In genomic region chr10:133258818-133259602, GRCh38 we compare ENCODE assay signal across 8 cellular contexts. TPM values are rescaled to one million over a fixed set of nuclear protein-coding genes. Genes with fewer than 3 reads are reported as not detected.
A peak's percentile ranks its signal among the peaks of the same experiment; 100 is the strongest.
DNase-seq lines count a peak whose midpoint lies in the region; ATAC-seq, FAIRE-seq and TF ChIP-seq lines count a peak whose summit lies in the region.

No MANE protein-coding gene starts in this region.

- DNase-seq in CD4-positive, alpha-beta memory T cell = peak; percentile 72 to 95 (median 76)
- DNase-seq in NOMO-1 treated with dmso at 0.1 percent for 144 hours (lab: John Stamatoyannopoulos, UW; ENCODE audit: unreplicated experiment) (peak; percentile 97), osteocyte (ENCODE audit: extremely low spot score, unreplicated experiment) (peak; percentile 90), testis (peak; percentile 57), small intestine (no peak)
- DNase-seq in activated CD8-positive, alpha-beta memory T cell treated with anti-CD3 and anti-CD28 coated beads, Interleukin-2, amount 50 U/mL, for 4 hours = peak; percentile 86

- H3K4me3 ChIP-seq in CD4-positive, alpha-beta memory T cell (ENCODE audit: low read length in 2 of 2) = peak overlapping the region in 1 of 2 donors; percentile 34
- H3K4me3 ChIP-seq in testis (no peak overlapping the region), small intestine (ENCODE audit: low read depth in 1 of 2, low read length in 2 of 2) (no peak overlapping the region)

- peaks cover 19 to 71% (median 51%) of the 10 kb centered on the region in 4 donors for H3K4me1 Mint-ChIP-seq in CD4-positive, alpha-beta memory T cell
- peaks cover 30% of the 10 kb centered on the region for H3K4me1 Mint-ChIP-seq in osteocyte (ENCODE audit: unreplicated experiment)

- peak overlapping the region; percentile 95 to 99 (median 98) for H3K27ac Mint-ChIP-seq in CD4-positive, alpha-beta memory T cell
- peak overlapping the region; percentile 85 for H3K27ac Mint-ChIP-seq in osteocyte (ENCODE audit: unreplicated experiment)

- POLR2A ChIA-PET in CD4-positive, alpha-beta memory T cell (lab: Charles Lee; ENCODE audit: partially characterized antibody) = interaction anchor here (0.8 to 13.2 kb wide), 8 partner anchors 8 to 131 kb away, joined by 3 to 236 read pairs (median 5); partner anchors contain the start of genes ADAM8 and ECHS1

- H3K4me1 ChIP-seq in CD4-positive, alpha-beta memory T cell (ENCODE audit: insufficient read depth, low read length) = peaks cover 65% of the 10 kb centered on the region
- peaks cover 38% of the 10 kb centered on the region for H3K4me1 ChIP-seq in testis
- peaks cover 1 to 5% of the 10 kb centered on the region in 2 donors for H3K4me1 ChIP-seq in small intestine (ENCODE audit: control insufficient read depth in 2 of 2, insufficient read depth in 1 of 2, low read depth in 1 of 2, low read length in 1 of 2)

- peaks cover 0 to 4% of the 10 kb centered on the region in 2 donors for H3K27me3 Mint-ChIP-seq in CD4-positive, alpha-beta memory T cell
- H3K27me3 Mint-ChIP-seq in osteocyte (ENCODE audit: unreplicated experiment) = no peaks in the 10 kb centered on the region

- FAIRE-seq in small intestine (lab: Jason Lieb, UNC) = no peak

- ATAC-seq in esophagus mucosa = peak; percentile 64
- ATAC-seq in GM18498 (IDR thresholded peaks at IDR 0.05; ENCODE audit: unreplicated experiment) = no peak

- TF ChIP-seq CTCF in osteocyte (IDR thresholded peaks at IDR 0.05) = no peak
- TF ChIP-seq CTCF in testis (IDR thresholded peaks at IDR 0.05) = no peak

- H3K27me3 ChIP-seq in CD4-positive, alpha-beta memory T cell (ENCODE audit: insufficient read depth, low read length) = no peaks in the 10 kb centered on the region
- no peaks in the 10 kb centered on the region for H3K27me3 ChIP-seq in testis
- H3K27me3 ChIP-seq in small intestine (ENCODE audit: control insufficient read depth in 2 of 2, insufficient read depth in 2 of 2, low read length in 2 of 2) = no peaks in the 10 kb centered on the region

- intact Hi-C loops in CD4-positive, alpha-beta memory T cell (cut with micrococcal nuclease) = loop anchor here (10.0 kb wide), 1 partner anchor 1354 kb away; the partner anchor contains the start of gene PPP2R2D
- intact Hi-C loops in testis (cut with DNase I; ENCODE audit: low total_unique reads) = no loop called here

- H3K27ac ChIP-seq in CD4-positive, alpha-beta memory T cell (ENCODE audit: low read depth, low read length) = peak overlapping the region; percentile 72
- H3K27ac ChIP-seq in testis (peak overlapping the region; percentile 23 to 41), small intestine (ENCODE audit: low read depth in 1 of 2, low read length in 1 of 2) (peak overlapping the region in 1 of 2 donors; percentile 35)

- no peaks in the 10 kb centered on the region for H3K36me3 ChIP-seq in CD4-positive, alpha-beta memory T cell (ENCODE audit: insufficient read depth, low read length)
- H3K36me3 ChIP-seq in testis (ENCODE audit: low read depth, missing control alignments) = no peaks in the 10 kb centered on the region
- H3K36me3 ChIP-seq in small intestine (ENCODE audit: control insufficient read depth in 2 of 2, insufficient read depth in 2 of 2, low read length in 2 of 2) = no peaks in the 10 kb centered on the region

- no peak for TF ChIP-seq POLR2A in testis (IDR thresholded peaks at IDR 0.05)

- WGBS in testis, 2 donors = 74 to 77% methylated on average over 9 to 24 of the region's 24 CpGs
- 53 to 82% (median 65%) methylated on average over 24 of the region's 24 CpGs for WGBS in small intestine, 3 donors

- peak overlapping the region; percentile 55 to 89 (median 77) for H3K4me3 Mint-ChIP-seq in CD4-positive, alpha-beta memory T cell
- H3K4me3 Mint-ChIP-seq in osteocyte (ENCODE audit: unreplicated experiment) = peak overlapping the region; percentile 40

- H3K9me3 Mint-ChIP-seq in CD4-positive, alpha-beta memory T cell = no peaks in the 10 kb centered on the region
- H3K9me3 Mint-ChIP-seq in osteocyte (ENCODE audit: unreplicated experiment) = no peaks in the 10 kb centered on the region

- CTCF ChIA-PET in CD4-positive, alpha-beta memory T cell (lab: Charles Lee; ENCODE audit: partially characterized antibody) = interaction anchor here (1.0 to 5.6 kb wide), 7 partner anchors 9 to 116 kb away, joined by 3 to 22 read pairs (median 6); no protein-coding TSS in a partner anchor

- peaks cover 0 to 5% of the 10 kb centered on the region in 2 donors for H3K36me3 Mint-ChIP-seq in CD4-positive, alpha-beta memory T cell
- H3K36me3 Mint-ChIP-seq in osteocyte (ENCODE audit: unreplicated experiment) = no peaks in the 10 kb centered on the region

- H3K9me3 ChIP-seq in CD4-positive, alpha-beta memory T cell (ENCODE audit: control insufficient read depth in 1 of 2, low read length in 2 of 2) = no peaks in the 10 kb centered on the region
- no peaks in the 10 kb centered on the region for H3K9me3 ChIP-seq in testis
- H3K9me3 ChIP-seq in small intestine (ENCODE audit: control insufficient read depth, low read depth) = no peaks in the 10 kb centered on the region

RNA-seq across cellular contexts. Expression of gene ADAM8, which starts 17.7 kb away (rescaled TPM):
- 10 to 100 TPM; 87.2 to 90.3 TPM for total RNA-seq in CD4-positive, alpha-beta memory T cell
- 10 to 100 TPM; 63.9 to 97.8 TPM for polyA plus RNA-seq in CD4-positive, alpha-beta memory T cell
- 2.5 TPM for total RNA-seq in esophagus mucosa
- total RNA-seq in osteocyte = 2.9 and 6.0 TPM in 2 replicates
- total RNA-seq in testis = 10 to 100 TPM; 12.8 to 14.6 TPM
- 3.5 TPM for polyA plus RNA-seq in testis (ENCODE audit: insufficient read depth, low read depth, low replicate concordance)
- polyA plus RNA-seq in small intestine = 1 to 10 TPM in 2 of 3 donors, under 1 TPM in 1; 0.67 to 2.5 (median 1.6) TPM

RNA-seq across cellular contexts. Expression of gene VENTX, which starts 21.4 kb away (rescaled TPM):
- not detected for total RNA-seq in CD4-positive, alpha-beta memory T cell
- polyA plus RNA-seq in CD4-positive, alpha-beta memory T cell = not detected
- 0.12 TPM for total RNA-seq in esophagus mucosa
- not detected in 2 replicates for total RNA-seq in osteocyte
- total RNA-seq in testis = 1 to 10 TPM; 2.2 to 3.5 TPM
- polyA plus RNA-seq in testis (ENCODE audit: insufficient read depth, low read depth, low replicate concordance) = 1.5 TPM
- polyA plus RNA-seq in small intestine = under 1 TPM in 1 of 3 donors, not detected in 2; 0.19 TPM

RNA-seq across cellular contexts. Expression of gene UTF1, which starts 29.0 kb away (rescaled TPM):
- not detected for total RNA-seq in CD4-positive, alpha-beta memory T cell
- polyA plus RNA-seq in CD4-positive, alpha-beta memory T cell = not detected
- not detected for total RNA-seq in esophagus mucosa
- not detected in 2 replicates for total RNA-seq in osteocyte
- total RNA-seq in testis = 10 to 100 TPM; 17.2 to 18.6 TPM
- 5.3 TPM for polyA plus RNA-seq in testis (ENCODE audit: insufficient read depth, low read depth, low replicate concordance)
- polyA plus RNA-seq in small intestine = not detected

RNA-seq across cellular contexts. Expression of gene TUBGCP2, which starts 49.7 kb away (rescaled TPM):
- total RNA-seq in CD4-positive, alpha-beta memory T cell = 10 to 100 TPM; 66.5 to 74.0 TPM
- polyA plus RNA-seq in CD4-positive, alpha-beta memory T cell = 10 to 100 TPM; 14.1 to 40.8 TPM
- total RNA-seq in esophagus mucosa (35.8 TPM), osteocyte (67.2 and 75.2 TPM in 2 replicates), testis (100 to 1,000 TPM in 1 of 2 donors, 10 to 100 TPM in 1; 84.3 to 101 TPM)
- polyA plus RNA-seq in testis (ENCODE audit: insufficient read depth, low read depth, low replicate concordance) (76.0 TPM), small intestine (100 to 1,000 TPM in 2 of 3 donors, 10 to 100 TPM in 1; 43.1 to 173 (median 126) TPM)

RNA-seq across cellular contexts. Expression of gene ZNF511, which starts 49.7 kb away (rescaled TPM):
- 10 to 100 TPM; 31.5 to 33.1 TPM for total RNA-seq in CD4-positive, alpha-beta memory T cell
- polyA plus RNA-seq in CD4-positive, alpha-beta memory T cell = 100 to 1,000 TPM in 1 of 2 donors, 10 to 100 TPM in 1; 69.0 to 107 TPM
- total RNA-seq in esophagus mucosa = 34.9 TPM
- 35.1 and 39.1 TPM in 2 replicates for total RNA-seq in osteocyte
- total RNA-seq in testis = 10 to 100 TPM; 46.5 to 50.5 TPM
- 39.6 TPM for polyA plus RNA-seq in testis (ENCODE audit: insufficient read depth, low read depth, low replicate concordance)
- polyA plus RNA-seq in small intestine = 10 to 100 TPM; 43.8 to 61.5 (median 53.9) TPM

Comparison
In these comparisons a context has a peak if more than half of its experiments do, and no peak if none do; other contexts are left out.
1. RNA of gene ADAM8, which starts 17.7 kb away (total RNA-seq): 87.2 to 90.3 TPM in CD4-positive, alpha-beta memory T cell; 12.8 to 14.6 TPM in testis, 2.9 to 6.0 TPM in osteocyte and 2.5 TPM in esophagus mucosa (single experiment); every median in the first group is over 4 times any median in the second.
2. RNA of gene UTF1, which starts 29.0 kb away (total RNA-seq): 17.2 to 18.6 TPM in testis; not detected in CD4-positive, alpha-beta memory T cell, not detected in esophagus mucosa (single experiment) and not detected in osteocyte; every median in the first group is over 10 times any median in the second.